Comparison of ENCODE assay signal across 1 cellular context in genomic region chr16:28990375-28991040, GRCh38.
TF ChIP-seq lines count a peak whose summit lies in the region.

No MANE protein-coding gene starts in this region.

TF ChIP-seq in GM12878, 131 proteins besides CTCF, POLR2A, EP300 and RAD21:
- TF ChIP-seq ZBED1 (IDR thresholded peaks at IDR 0.05; ENCODE audit: borderline replicate concordance) (no peak), BCL3 (IDR thresholded peaks at IDR 0.05; ENCODE audit: borderline replicate concordance, insufficient read depth, low read depth, low read length, poor library complexity, severe bottlenecking) (peak; percentile 94)
